In genomic region chr2:42047488-42048317, GRCh38 we compare ENCODE assay signal across 8 cellular contexts. TPM values are rescaled to one million over a fixed set of nuclear protein-coding genes. Genes with fewer than 3 reads are reported as not detected.
A peak's percentile ranks its signal among the peaks of the same experiment; 100 is the strongest.
DNase-seq lines count a peak whose midpoint lies in the region; ATAC-seq and TF ChIP-seq lines count a peak whose summit lies in the region.

TSS of gene PKDCC (plus strand) at chr2:42048021. CDS start at chr2:42048200, 179 bp downstream.

- TF ChIP-seq CTCF in GM10248 (IDR thresholded peaks at IDR 0.05; ENCODE audit: control extremely low read depth, extremely low read depth, low read depth, missing control alignments) = no peak
- no peak for TF ChIP-seq CTCF in mammary epithelial cell (conservative IDR thresholded peaks at IDR 0.05 in 1 of 2, IDR thresholded peaks at IDR 0.05 in 1 of 2; ENCODE audit: extremely low read depth in 1 of 2, insufficient read depth in 1 of 2, low read depth in 1 of 2, low read length in 2 of 2)

- H3K4me1 ChIP-seq in mammary epithelial cell (ENCODE audit: insufficient read depth, low read length) = peaks cover 6% of the 10 kb centered on the region

- no peak within 1 kb of the TSS for H3K9ac ChIP-seq in mammary epithelial cell (ENCODE audit: insufficient read depth, low read length)

- no peaks in the 10 kb centered on the region for H4K20me1 ChIP-seq in mammary epithelial cell (ENCODE audit: insufficient read depth, low read length)

- DNase-seq in A172 (ENCODE audit: low spot score) (peak; percentile 49), GM10248 (ENCODE audit: extremely low spot score) (peak; percentile 78), RPMI7951 (ENCODE audit: low read depth) (peak; percentile 72), mammary epithelial cell (peak; percentile 28), retina (peak; percentile 78), NCI-H187 treated with DMSO at 0.1 percent for 48 hours (lab: John Stamatoyannopoulos, UW) (no peak)

- H3K4me3 ChIP-seq in mammary epithelial cell (replicated peaks in 1 of 3; ENCODE audit: insufficient read depth in 1 of 3, low read depth in 2 of 3, low read length in 3 of 3) = peak within 1 kb of the TSS in 2 of 3 experiments; percentile 11
- H3K4me3 ChIP-seq in iPS-18c (ENCODE audit: insufficient read depth, low read depth, low read length) = peak within 1 kb of the TSS; percentile 79

- H2AFZ ChIP-seq in mammary epithelial cell (ENCODE audit: low read depth, low read length) = no peak within 1 kb of the TSS

- BruUV-seq in mammary epithelial cell (replicated peaks; lab: Mats Ljungman, UMichigan) = no TSS peak

- in situ Hi-C loops in mammary epithelial cell (cut with MboI; ENCODE audit: low sequenced_read_pairs in 2 of 2) = no loop called here

- H3K4me2 ChIP-seq in mammary epithelial cell (ENCODE audit: insufficient read depth, low read depth, low read length) = peak within 1 kb of the TSS; percentile 71

- dilution Hi-C loops in mammary epithelial cell (cut with HindIII; ENCODE audit: low sequenced_read_pairs) = no loop called here

- POLR2A ChIA-PET in GM10248 (lab: Yijun Ruan, JAX) = no interaction called here

- H3K9me3 ChIP-seq in mammary epithelial cell (replicated peaks; ENCODE audit: insufficient read depth, low read length) (no peaks in the 10 kb centered on the region), iPS-18c (ENCODE audit: control insufficient read depth, insufficient read depth, low read length) (peaks cover 3% of the 10 kb centered on the region)

- intact Hi-C loops in mammary epithelial cell (cut with micrococcal nuclease) = no loop called here

- H3K36me3 ChIP-seq in mammary epithelial cell (ENCODE audit: insufficient read depth, low read length) = no peaks in the 10 kb centered on the region

- ATAC-seq in HG03039 (IDR thresholded peaks at IDR 0.05; ENCODE audit: unreplicated experiment) = peak; percentile 76

- H3K27me3 ChIP-seq in mammary epithelial cell (ENCODE audit: insufficient read depth, low read length) = peaks cover 26% of the 10 kb centered on the region

- no peak within 1 kb of the TSS for H3K27ac ChIP-seq in mammary epithelial cell (ENCODE audit: insufficient read depth, low read depth, low read length)

- H3K79me2 ChIP-seq in mammary epithelial cell (ENCODE audit: insufficient read depth, low read length) = no peaks in the 10 kb centered on the region

- WGBS in mammary epithelial cell (ENCODE audit: low coverage, missing lambda C conversion rate) = no CpG with 5 or more reads among the region's 111 CpGs

- CTCF ChIA-PET in GM10248 (lab: Yijun Ruan, JAX) (interaction anchor here (0.9 to 1.6 kb wide), 4 partner anchors 13 to 207 kb away, joined by 3 to 4 read pairs (median 4); no protein-coding TSS in a partner anchor), mammary epithelial cell (lab: Charles Lee; ENCODE audit: low non-redundant PET) (interaction anchor here (0.6 kb wide), 1 partner anchor 194 kb away, joined by 3 read pairs; no protein-coding TSS in a partner anchor)

RNA-seq across cellular contexts. Expression of gene PKDCC, which starts in this region (rescaled TPM):
- 4.8 and 6.4 TPM in 2 replicates for total RNA-seq in A172 (2014; rRNA removed; shearing (Covaris generic))
- 1.7 and 1.8 TPM in 2 replicates for total RNA-seq in RPMI7951 (2014; rRNA removed; shearing (Covaris generic))
- total RNA-seq in mammary epithelial cell = under 1 TPM in 1 of 2 donors, not detected in 1; 0.17 TPM
- not detected for polyA plus RNA-seq in mammary epithelial cell
- polyA minus RNA-seq in mammary epithelial cell = not detected

Comparison
In these comparisons a context has a peak if more than half of its experiments do, and no peak if none do; other contexts are left out.
1. Peak in DNase-seq, H3K4me3 ChIP-seq and H3K4me2 ChIP-seq in mammary epithelial cell; RNA of the gene not detected or under 1 TPM.